ENCODE assay signal across 4 cellular contexts in genomic region chr1:55031098-55031497, GRCh38. TPM values are rescaled to one million over a fixed set of nuclear protein-coding genes. Genes with fewer than 3 reads are reported as not detected.
"Had no signal": no experiment of that assay in that cellular context is flagged by ENCODE, and none has a peak within 500 bp of the region (broad histone marks: within the 10 kb centered on the region; RNA-seq: fewer than 3 reads in every experiment).

No MANE protein-coding gene starts in this region.

RNA-seq across cellular contexts. Expression of gene PCSK9, which starts 8.2 kb away (rescaled TPM):
- total RNA-seq: MCF 10A, NCI-H460 had no signal

RNA-seq across cellular contexts. Expression of gene BSND, which starts 32.4 kb away (rescaled TPM):
- total RNA-seq: LHCN-M2, M059J, MCF 10A, NCI-H460 had no signal

RNA-seq across cellular contexts. Expression of gene TMEM61, which starts 50.7 kb away (rescaled TPM):
- total RNA-seq: LHCN-M2, M059J, MCF 10A, NCI-H460 had no signal
